In genomic region chr3:6805236-6805635, GRCh38 we compare ENCODE assay signal across 22 cellular contexts. TPM values are rescaled to one million over a fixed set of nuclear protein-coding genes. Genes with fewer than 3 reads are reported as not detected.
A peak's percentile ranks its signal among the peaks of the same experiment; 100 is the strongest.
DNase-seq lines count a peak whose midpoint lies in the region; ATAC-seq, FAIRE-seq and TF ChIP-seq lines count a peak whose summit lies in the region.
"Had no signal": no experiment of that assay in that cellular context is flagged by ENCODE, and none has a peak within 500 bp of the region (broad histone marks: within the 10 kb centered on the region; RNA-seq: fewer than 3 reads in every experiment).

No MANE protein-coding gene starts in this region.

- no peak overlapping the region for H2BK120ac ChIP-seq in mesendoderm (ENCODE audit: low read depth, low read length)

- DNase-seq in RWPE2 (ENCODE audit: low spot score), result no peak
- DNase-seq in bronchial epithelial cell (ENCODE audit: low read depth), result peak; percentile 22
- DNase-seq in keratinocyte (ENCODE audit: low read depth, low spot score), result no peak
- no peak for DNase-seq in smooth muscle cell (lab: John Stamatoyannopoulos, UW; ENCODE audit: unreplicated experiment)
- no peak for DNase-seq in mesendoderm
- DNase-seq in NCI-H345 (lab: John Stamatoyannopoulos, UW), result no peak
- DNase-seq: ACHN, AML-193, EL, HFFc6, NCI-H1092, NCI-H1694, NCI-H446, NCI-H69, OCI-M1, SJCRH30 had no signal

- ATAC-seq in RWPE2 (ENCODE audit: low read depth), result peak; percentile 54; the same call in 1 of the 3 replicates
- no peak for ATAC-seq in GM18520 (IDR thresholded peaks at IDR 0.05; ENCODE audit: unreplicated experiment)
- ATAC-seq: HepG2 had no signal

- H3K27ac ChIP-seq in RWPE2 (ENCODE audit: poor library complexity, severe bottlenecking) (no peak overlapping the region), keratinocyte (ENCODE audit: control insufficient read depth, insufficient read depth, low read length) (no peak overlapping the region), smooth muscle cell (ENCODE audit: low read depth) (peak overlapping the region; percentile 73), mesendoderm (ENCODE audit: low read depth, low read length) (no peak overlapping the region)
- H3K27ac ChIP-seq: KMS-11, RWPE1, SJCRH30 had no signal

- H3K79me1 ChIP-seq in mesendoderm (ENCODE audit: low read length), result no peaks in the 10 kb centered on the region

- H3K4me3 ChIP-seq in RWPE2 (ENCODE audit: severe bottlenecking) (no peak overlapping the region), bronchial epithelial cell (ENCODE audit: low read depth, low read length) (no peak overlapping the region), keratinocyte (ENCODE audit: control insufficient read depth in 2 of 3, extremely low read depth in 1 of 3, insufficient read depth in 2 of 3, low read depth in 1 of 3, low read length in 3 of 3) (no peak overlapping the region), smooth muscle cell (no peak overlapping the region), mesendoderm (ENCODE audit: low read length) (no peak overlapping the region)
- H3K4me3 ChIP-seq: SJCRH30 had no signal

- no peak overlapping the region for H2AFZ ChIP-seq in keratinocyte (ENCODE audit: control insufficient read depth, low read length)
- no peak overlapping the region for H2AFZ ChIP-seq in smooth muscle cell (ENCODE audit: low read depth)

- dilution Hi-C loops in keratinocyte (cut with MboI; ENCODE audit: extremely low pct_ligation_motif_present, low sequenced_read_pairs), result no loop called here

- H3K56ac ChIP-seq in mesendoderm (ENCODE audit: low read length), result no peak overlapping the region

- H3K36me3 ChIP-seq in RWPE2 (ENCODE audit: low read depth) (no peaks in the 10 kb centered on the region), bronchial epithelial cell (ENCODE audit: control insufficient read depth, insufficient read depth, low read length) (no peaks in the 10 kb centered on the region), keratinocyte (ENCODE audit: control insufficient read depth in 2 of 2, extremely low read depth in 1 of 2, insufficient read depth in 2 of 2, low read length in 2 of 2) (no peaks in the 10 kb centered on the region), smooth muscle cell (ENCODE audit: low read depth) (no peaks in the 10 kb centered on the region), mesendoderm (ENCODE audit: control insufficient read depth, insufficient read depth, low read length) (no peaks in the 10 kb centered on the region)
- H3K36me3 ChIP-seq: SJCRH30 had no signal

- H3K9me1 ChIP-seq in keratinocyte (ENCODE audit: control insufficient read depth, extremely low read depth, insufficient read depth, low read length), result no peaks in the 10 kb centered on the region

- H4K20me1 ChIP-seq in keratinocyte (ENCODE audit: control insufficient read depth, extremely low read depth, insufficient read depth, low read length) (no peaks in the 10 kb centered on the region), smooth muscle cell (ENCODE audit: low read depth) (no peaks in the 10 kb centered on the region)

- no peak overlapping the region for H3K4me2 ChIP-seq in keratinocyte (ENCODE audit: control insufficient read depth, extremely low read depth, insufficient read depth, low read depth, low read length)
- H3K4me2 ChIP-seq in smooth muscle cell, result peak overlapping the region; percentile 58
- no peak overlapping the region for H3K4me2 ChIP-seq in mesendoderm (ENCODE audit: low read length)
- H3K4me2 ChIP-seq: KMS-11 had no signal

- no peak overlapping the region for H3K18ac ChIP-seq in mesendoderm (ENCODE audit: low read length)

- no peak for FAIRE-seq in bronchial epithelial cell (lab: Jason Lieb, UNC)
- peak; percentile 48 for FAIRE-seq in keratinocyte (lab: Jason Lieb, UNC)
- FAIRE-seq: H54, HepG2 had no signal

- H3K4ac ChIP-seq in mesendoderm (ENCODE audit: low read depth, low read length), result no peak overlapping the region

- no peak overlapping the region for H2BK5ac ChIP-seq in mesendoderm (ENCODE audit: low read length)

- H3K4me1 ChIP-seq in RWPE2 (ENCODE audit: insufficient read depth, poor library complexity, severe bottlenecking) (no peaks in the 10 kb centered on the region), keratinocyte (ENCODE audit: control insufficient read depth, extremely low read depth, insufficient read depth, low read length) (peaks cover 3% of the 10 kb centered on the region), smooth muscle cell (ENCODE audit: low read depth) (peaks cover 3% of the 10 kb centered on the region), mesendoderm (ENCODE audit: control insufficient read depth, low read depth, low read length) (no peaks in the 10 kb centered on the region)
- H3K4me1 ChIP-seq: SJCRH30 had no signal

- H3K9ac ChIP-seq in keratinocyte (ENCODE audit: control insufficient read depth, extremely low read depth, insufficient read depth, low read length) (no peak overlapping the region), smooth muscle cell (ENCODE audit: low read depth) (peak overlapping the region; percentile 51), mesendoderm (ENCODE audit: low read length) (no peak overlapping the region)
- H3K9ac ChIP-seq: KMS-11 had no signal

- no peak overlapping the region for H4K5ac ChIP-seq in mesendoderm (ENCODE audit: low read length)

- no peak overlapping the region for H2BK15ac ChIP-seq in mesendoderm (replicated peaks; ENCODE audit: low read depth)

- H4K8ac ChIP-seq in mesendoderm (ENCODE audit: low read depth, low read length), result no peak overlapping the region

- H3K27me3 ChIP-seq in RWPE2 (ENCODE audit: insufficient read depth, poor library complexity, severe bottlenecking) (no peaks in the 10 kb centered on the region), bronchial epithelial cell (ENCODE audit: control insufficient read depth, insufficient read depth, low read length) (no peaks in the 10 kb centered on the region), keratinocyte (ENCODE audit: control insufficient read depth, extremely low read depth, insufficient read depth, low read length) (no peaks in the 10 kb centered on the region), smooth muscle cell (ENCODE audit: low read depth) (no peaks in the 10 kb centered on the region), mesendoderm (ENCODE audit: insufficient read depth, low read length, poor library complexity) (no peaks in the 10 kb centered on the region)
- H3K27me3 ChIP-seq: SJCRH30 had no signal

- no peaks in the 10 kb centered on the region for H3F3A ChIP-seq in smooth muscle cell (ENCODE audit: low read depth)

- no peak overlapping the region for H2AK5ac ChIP-seq in mesendoderm (ENCODE audit: low read length)

- WGBS in smooth muscle cell (ENCODE audit: low lambda C conversion rate), result 19% methylated on average over 2 of the region's 2 CpGs
- no CpG with 5 or more reads among the region's 2 CpGs for WGBS in mesendoderm (ENCODE audit: extremely low coverage, insufficient coverage, low lambda C conversion rate)

- no peak overlapping the region for H3K23ac ChIP-seq in mesendoderm (ENCODE audit: low read length)

- H3K79me2 ChIP-seq in keratinocyte (ENCODE audit: control insufficient read depth, insufficient read depth, low read length), result no peaks in the 10 kb centered on the region
- no peaks in the 10 kb centered on the region for H3K79me2 ChIP-seq in smooth muscle cell (ENCODE audit: low read depth)
- no peaks in the 10 kb centered on the region for H3K79me2 ChIP-seq in mesendoderm (ENCODE audit: control insufficient read depth, insufficient read depth, low read length)

- no peak for TF ChIP-seq CTCF in RWPE2 (IDR thresholded peaks at IDR 0.05; ENCODE audit: poor library complexity, severe bottlenecking)
- TF ChIP-seq CTCF in bronchial epithelial cell (IDR thresholded peaks at IDR 0.05; ENCODE audit: insufficient read depth, low read length, severe bottlenecking), result no peak
- no peak for TF ChIP-seq CTCF in keratinocyte (optimal IDR thresholded peaks at IDR 0.05 in 1 of 3, IDR thresholded peaks at IDR 0.05 in 1 of 3, conservative IDR thresholded peaks at IDR 0.05 in 1 of 3; ENCODE audit: extremely low read depth in 1 of 3, insufficient read depth in 2 of 3, low read length in 3 of 3)
- TF ChIP-seq CTCF in smooth muscle cell (IDR thresholded peaks at IDR 0.05; ENCODE audit: borderline replicate concordance, insufficient read depth, poor library complexity, severe bottlenecking), result no peak

- H3K9me3 ChIP-seq in RWPE2 (ENCODE audit: severe bottlenecking) (no peaks in the 10 kb centered on the region), keratinocyte (ENCODE audit: control insufficient read depth, low read depth, low read length) (no peaks in the 10 kb centered on the region), smooth muscle cell (replicated peaks; ENCODE audit: low read depth) (no peaks in the 10 kb centered on the region)
- H3K9me3 ChIP-seq: SJCRH30 had no signal

RNA-seq across cellular contexts. Expression of gene GRM7, which starts 55.7 kb away (rescaled TPM):
- total RNA-seq in bronchial epithelial cell, result not detected in 2 replicates
- not detected in 3 replicates for polyA plus RNA-seq in keratinocyte
- not detected for polyA plus RNA-seq in keratinocyte (2011; ENCODE audit: low read depth)
- polyA plus RNA-seq in keratinocyte (2011; cell fraction: cytosol; rRNA removed), result not detected in 2 replicates
- not detected in 2 replicates for polyA plus RNA-seq in keratinocyte (2011; cell fraction: nucleus; rRNA removed)
- not detected in 2 replicates for polyA plus RNA-seq in keratinocyte (2012; ENCODE audit: low replicate concordance)
- 0.20 TPM in 1 of 3 replicates, not detected in the others for polyA minus RNA-seq in keratinocyte
- not detected for polyA minus RNA-seq in keratinocyte (2011; cell fraction: cytosol; rRNA and poly(A)+ RNA removed)
- not detected in 2 replicates for polyA minus RNA-seq in keratinocyte (2011; cell fraction: nucleus; rRNA and poly(A)+ RNA removed)
- not detected in 2 replicates for total RNA-seq in smooth muscle cell
- polyA plus RNA-seq in smooth muscle cell, result not detected in 2 replicates
- 0.06 TPM for polyA plus RNA-seq in mesendoderm (2013, experiment 1 of 2)
- polyA plus RNA-seq in mesendoderm (2013, experiment 2 of 2), result 0.04 TPM
- total RNA-seq: HepG2, HFFc6, M059J had no signal
- polyA plus RNA-seq: HepG2 had no signal
